In genomic region chr12:63070709-63071108, GRCh38 we compare ENCODE assay signal across 15 cellular contexts.
DNase-seq lines count a peak whose midpoint lies in the region; ATAC-seq lines count a peak whose summit lies in the region.
"Had no signal": no experiment of that assay in that cellular context is flagged by ENCODE, and none has a peak within 500 bp of the region (broad histone marks: within the 10 kb centered on the region; RNA-seq: fewer than 3 reads in every experiment).

No MANE protein-coding gene starts in this region.

- H3K9me3 Mint-ChIP-seq in natural killer cell treated with Interleukin-12 subunit alpha and Interleukin-12 subunit beta and Interleukin-15 and Interleukin-18, amount 100 ng/mL, for 72 hours = no peaks in the 10 kb centered on the region
- H3K9me3 Mint-ChIP-seq: CD14-positive monocyte had no signal

- no peak for ATAC-seq in natural killer cell treated with Interleukin-12 subunit alpha and Interleukin-12 subunit beta and Interleukin-15 and Interleukin-18, amount 100 ng/mL, for 72 hours

- H3K4me1 Mint-ChIP-seq in natural killer cell treated with Interleukin-12 subunit alpha and Interleukin-12 subunit beta and Interleukin-15 and Interleukin-18, amount 100 ng/mL, for 72 hours (ENCODE audit: low read depth in 2 of 2) = no peaks in the 10 kb centered on the region
- H3K4me1 Mint-ChIP-seq: CD14-positive monocyte had no signal

- H3K4me3 Mint-ChIP-seq in natural killer cell treated with Interleukin-12 subunit alpha and Interleukin-12 subunit beta and Interleukin-15 and Interleukin-18, amount 100 ng/mL, for 72 hours = no peak overlapping the region
- H3K4me3 Mint-ChIP-seq: CD14-positive monocyte had no signal

- no peak overlapping the region for H3K27ac Mint-ChIP-seq in natural killer cell treated with Interleukin-12 subunit alpha and Interleukin-12 subunit beta and Interleukin-15 and Interleukin-18, amount 100 ng/mL, for 72 hours
- H3K27ac Mint-ChIP-seq: CD14-positive monocyte had no signal

- DNase-seq in EH (ENCODE audit: low read depth) (peak; percentile 19), NCI-H226 (peak; percentile 31), astrocyte of the hippocampus (ENCODE audit: low read depth, low spot score) (peak; percentile 47), kidney tubule cell (ENCODE audit: low spot score) (peak; percentile 44), NCI-H748 (lab: John Stamatoyannopoulos, UW; ENCODE audit: unreplicated experiment) (no peak), hippocampal formation (lab: John Stamatoyannopoulos, UW) (no peak)
- DNase-seq in natural killer cell treated with Interleukin-12 subunit alpha and Interleukin-12 subunit beta and Interleukin-15 and Interleukin-18, amount 100 ng/mL, for 72 hours (ENCODE audit: low spot score) = no peak
- DNase-seq: DMS79 treated with DMSO at 0.1 percent for 48 hours, KG1, MM.1S, NCI-H1105, NCI-H1930, NCI-H2171, SHP77 treated with DMSO at 0.1 percent for 48 hours had no signal

- H3K27me3 Mint-ChIP-seq in natural killer cell treated with Interleukin-12 subunit alpha and Interleukin-12 subunit beta and Interleukin-15 and Interleukin-18, amount 100 ng/mL, for 72 hours = no peaks in the 10 kb centered on the region

- H3K36me3 Mint-ChIP-seq in natural killer cell treated with Interleukin-12 subunit alpha and Interleukin-12 subunit beta and Interleukin-15 and Interleukin-18, amount 100 ng/mL, for 72 hours = no peaks in the 10 kb centered on the region
- H3K36me3 Mint-ChIP-seq: CD14-positive monocyte had no signal

Comparison
In these comparisons a context has a peak if more than half of its experiments do, and no peak if none do; other contexts are left out.
1. DNase-seq: peak in EH (single experiment), NCI-H226 (single experiment), astrocyte of the hippocampus (single experiment) and kidney tubule cell (single experiment); none in NCI-H748 (single experiment), natural killer cell treated with Interleukin-12 subunit alpha and Interleukin-12 subunit beta and Interleukin-15 and Interleukin-18, amount 100 ng/mL, for 72 hours (single experiment) and hippocampal formation (0 of 2).